ENCODE assay signal across 16 cellular contexts in the genomic region with DNA sequence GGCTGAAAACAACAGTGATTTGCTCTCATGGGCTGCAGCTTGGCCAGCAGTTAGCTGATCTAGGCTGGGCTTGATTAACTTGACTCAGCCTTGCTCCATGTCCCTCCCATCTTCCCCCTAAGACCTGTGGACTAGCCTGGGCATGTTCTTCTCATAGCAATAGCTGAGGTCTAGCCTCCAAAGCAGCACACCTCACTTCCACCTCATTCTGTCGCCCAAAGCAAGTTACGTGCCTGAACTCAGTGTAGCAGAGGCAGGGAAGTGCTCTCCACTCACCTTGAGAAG.
DNase-seq lines count a peak whose midpoint lies in the region; ATAC-seq, FAIRE-seq and TF ChIP-seq lines count a peak whose summit lies in the region.
"Had no signal": no experiment of that assay in that cellular context is flagged by ENCODE, and none has a peak within 500 bp of the region (broad histone marks: within the 10 kb centered on the region; RNA-seq: fewer than 3 reads in every experiment).

No MANE protein-coding gene starts in this region.

- H3K36me3 Mint-ChIP-seq in GM23338 (ENCODE audit: low read depth) (peaks cover 76% of the 10 kb centered on the region), astrocyte (ENCODE audit: low read depth, unreplicated experiment) (peaks cover 61% of the 10 kb centered on the region)
- H3K36me3 Mint-ChIP-seq: activated naive CD4-positive, alpha-beta T cell treated with anti-CD3 and anti-CD28 coated beads, Interleukin-2, amount 10 ng/mL, durations not matched to agents 7 days and 5 days had no signal

- peak overlapping the region; percentile 57; the same call in 1 of the 2 replicates for H3K27ac Mint-ChIP-seq in GM23338
- H3K27ac Mint-ChIP-seq in astrocyte (ENCODE audit: unreplicated experiment) = peak overlapping the region; percentile 36
- H3K27ac Mint-ChIP-seq: activated naive CD4-positive, alpha-beta T cell treated with anti-CD3 and anti-CD28 coated beads, Interleukin-2, amount 10 ng/mL, durations not matched to agents 7 days and 5 days; natural killer cell; stimulated activated naive B cell treated with anti-CD40 and anti-IgM and Interleukin-4, amounts not matched to agents 10 μg/mL and 1 μg/mL and 100 μg/mL, for 72 hours had no signal

- H3K79me2 ChIP-seq in GM23338 (replicated peaks; ENCODE audit: insufficient read depth) (no peaks in the 10 kb centered on the region), astrocyte (ENCODE audit: insufficient read depth, low read length) (peaks cover 8% of the 10 kb centered on the region), trophoblast cell (ENCODE audit: control insufficient read depth, insufficient read depth, low read length, poor library complexity) (no peaks in the 10 kb centered on the region)

- no CpG with 5 or more reads among the region's 2 CpGs for WGBS in trophoblast cell (ENCODE audit: extremely low coverage, insufficient coverage, insufficient read length)

- H3K79me1 ChIP-seq in trophoblast cell (ENCODE audit: low read length) = peaks cover 12% of the 10 kb centered on the region

- peak overlapping the region; percentile 18 for H4K8ac ChIP-seq in trophoblast cell (ENCODE audit: low read depth, low read length)

- H2AK5ac ChIP-seq in trophoblast cell (ENCODE audit: low read length) = peak overlapping the region; percentile 3

- ATAC-seq in GM23338 (peak; percentile 49), HG02852 (IDR thresholded peaks at IDR 0.05; ENCODE audit: unreplicated experiment) (no peak), HG03135 (IDR thresholded peaks at IDR 0.05; ENCODE audit: unreplicated experiment) (no peak), HG03025 (IDR thresholded peaks at IDR 0.05; ENCODE audit: low FRiP score, unreplicated experiment) (no peak)
- ATAC-seq: natural killer cell; stimulated activated naive B cell treated with anti-CD40 and anti-IgM and Interleukin-4, amounts not matched to agents 10 μg/mL and 1 μg/mL and 100 μg/mL, for 72 hours had no signal

- H3K14ac ChIP-seq in trophoblast cell (ENCODE audit: low read length) = peak overlapping the region; percentile 46

- no peak for TF ChIP-seq CTCF in GM23338 (conservative IDR thresholded peaks at IDR 0.05; ENCODE audit: low read depth in 2 of 2)
- TF ChIP-seq CTCF in astrocyte (IDR thresholded peaks at IDR 0.05; ENCODE audit: insufficient read depth, low read depth, low read length) = no peak
- TF ChIP-seq CTCF in fibroblast of pulmonary artery (IDR thresholded peaks at IDR 0.05; ENCODE audit: low read length, missing control alignments) = no peak

- H3K27ac ChIP-seq in GM23338 (ENCODE audit: low read depth) (no peak overlapping the region), astrocyte (ENCODE audit: low read depth, low read length) (peak overlapping the region; percentile 13), trophoblast cell (ENCODE audit: low read depth, low read length) (no peak overlapping the region)
- H3K27ac ChIP-seq: colonic mucosa, right lobe of liver, SJSA1, uterus had no signal

- H4K91ac ChIP-seq in trophoblast cell (ENCODE audit: low read depth, low read length) = peak overlapping the region; percentile 95

- H3K4me2 ChIP-seq in GM23338 (no peak overlapping the region), astrocyte (ENCODE audit: low read length) (no peak overlapping the region), trophoblast cell (ENCODE audit: low read length) (no peak overlapping the region)

- H3K18ac ChIP-seq in trophoblast cell (ENCODE audit: low read length) = peak overlapping the region; percentile 18

- H3K36me3 ChIP-seq in GM23338 (ENCODE audit: insufficient read depth) = peaks cover 8% of the 10 kb centered on the region; the same call in 1 of the 2 replicates
- peaks cover 18% of the 10 kb centered on the region for H3K36me3 ChIP-seq in astrocyte (ENCODE audit: insufficient read depth, low read length)
- peaks cover 9% of the 10 kb centered on the region in 2 experiments for H3K36me3 ChIP-seq in trophoblast cell (ENCODE audit: control insufficient read depth in 1 of 2, insufficient read depth in 2 of 2, low read length in 2 of 2)
- H3K36me3 ChIP-seq: colonic mucosa, right lobe of liver, uterus had no signal

- no peak overlapping the region for H3K23ac ChIP-seq in trophoblast cell (ENCODE audit: low read length)

- peaks cover 21% of the 10 kb centered on the region for H3K4me1 Mint-ChIP-seq in GM23338
- peaks cover 8% of the 10 kb centered on the region for H3K4me1 Mint-ChIP-seq in astrocyte (ENCODE audit: low read depth, unreplicated experiment)
- H3K4me1 Mint-ChIP-seq: activated naive CD4-positive, alpha-beta T cell treated with anti-CD3 and anti-CD28 coated beads, Interleukin-2, amount 10 ng/mL, durations not matched to agents 7 days and 5 days; natural killer cell; stimulated activated naive B cell treated with anti-CD40 and anti-IgM and Interleukin-4, amounts not matched to agents 10 μg/mL and 1 μg/mL and 100 μg/mL, for 72 hours had no signal

- H2AFZ ChIP-seq in GM23338 (no peak overlapping the region), astrocyte (ENCODE audit: low read depth, low read length) (no peak overlapping the region), trophoblast cell (ENCODE audit: insufficient read depth, low read length, poor library complexity) (peak overlapping the region; percentile 23)

- H3K9me2 ChIP-seq in GM23338 (ENCODE audit: insufficient read depth) = no peaks in the 10 kb centered on the region

- no peak overlapping the region for H4K12ac ChIP-seq in trophoblast cell (ENCODE audit: low read depth, low read length)

- H3K4me3 Mint-ChIP-seq in GM23338 = no peak overlapping the region
- no peak overlapping the region for H3K4me3 Mint-ChIP-seq in astrocyte (ENCODE audit: unreplicated experiment)
- H3K4me3 Mint-ChIP-seq: activated naive CD4-positive, alpha-beta T cell treated with anti-CD3 and anti-CD28 coated beads, Interleukin-2, amount 10 ng/mL, durations not matched to agents 7 days and 5 days; natural killer cell; stimulated activated naive B cell treated with anti-CD40 and anti-IgM and Interleukin-4, amounts not matched to agents 10 μg/mL and 1 μg/mL and 100 μg/mL, for 72 hours had no signal

- H3K27me3 Mint-ChIP-seq in GM23338 (ENCODE audit: insufficient read depth, low read depth, poor library complexity) = no peaks in the 10 kb centered on the region
- no peaks in the 10 kb centered on the region for H3K27me3 Mint-ChIP-seq in astrocyte (ENCODE audit: low read depth, unreplicated experiment)
- H3K27me3 Mint-ChIP-seq: activated naive CD4-positive, alpha-beta T cell treated with anti-CD3 and anti-CD28 coated beads, Interleukin-2, amount 10 ng/mL, durations not matched to agents 7 days and 5 days had no signal

- DNase-seq in GM23338 (ENCODE audit: low spot score) (no peak), astrocyte (ENCODE audit: low read depth) (peak; percentile 67), fibroblast of pulmonary artery (ENCODE audit: low read depth) (peak; percentile 26), trophoblast cell (no peak)
- no peak for DNase-seq in effector CD4-positive, alpha-beta T cell
- DNase-seq: activated naive CD4-positive, alpha-beta T cell treated with anti-CD3 and anti-CD28 coated beads, Interleukin-2, amount 10 ng/mL, durations not matched to agents 7 days and 5 days; colonic mucosa; MM.1S; natural killer cell; right lobe of liver; stimulated activated naive B cell treated with anti-CD40 and anti-IgM and Interleukin-4, amounts not matched to agents 10 μg/mL and 1 μg/mL and 100 μg/mL, for 72 hours; uterus had no signal

- H3K9ac ChIP-seq in astrocyte (ENCODE audit: low read length) = no peak overlapping the region
- H3K9ac ChIP-seq in trophoblast cell (ENCODE audit: low read length) = no peak overlapping the region

- H3K4me3 ChIP-seq in GM23338 (no peak overlapping the region), astrocyte (ENCODE audit: insufficient read depth, low read depth, low read length) (no peak overlapping the region), fibroblast of pulmonary artery (replicated peaks; ENCODE audit: low read depth, low read length) (no peak overlapping the region), trophoblast cell (ENCODE audit: low read depth, low read length) (no peak overlapping the region)
- H3K4me3 ChIP-seq: colonic mucosa, right lobe of liver, SJSA1, uterus had no signal

- H3K27me3 ChIP-seq in GM23338 (ENCODE audit: insufficient read depth) = no peaks in the 10 kb centered on the region
- H3K27me3 ChIP-seq in astrocyte (ENCODE audit: insufficient read depth, low read length) = no peaks in the 10 kb centered on the region
- H3K27me3 ChIP-seq in trophoblast cell (ENCODE audit: insufficient read depth, low read length) = no peaks in the 10 kb centered on the region
- H3K27me3 ChIP-seq: colonic mucosa, right lobe of liver, SJSA1, uterus had no signal

- H3K9me3 ChIP-seq in astrocyte (ENCODE audit: insufficient read depth, low read depth, low read length) (peaks cover 5% of the 10 kb centered on the region), trophoblast cell (ENCODE audit: insufficient read depth, low read depth, low read length) (peaks cover 11% of the 10 kb centered on the region)
- H3K9me3 ChIP-seq: colonic mucosa, right lobe of liver, SJSA1, uterus had no signal

- no peaks in the 10 kb centered on the region for H3F3A ChIP-seq in GM23338 (replicated peaks; ENCODE audit: low read depth)

- H2BK120ac ChIP-seq in trophoblast cell (ENCODE audit: insufficient read depth, low read length, poor library complexity) = peak overlapping the region; percentile 26

- no peaks in the 10 kb centered on the region for H4K20me1 ChIP-seq in GM23338 (replicated peaks; ENCODE audit: insufficient read depth)
- H4K20me1 ChIP-seq in astrocyte (ENCODE audit: insufficient read depth, low read length) = peaks cover under 1% of the 10 kb centered on the region

- H2BK5ac ChIP-seq in trophoblast cell (ENCODE audit: low read depth, low read length, poor library complexity) = peak overlapping the region; percentile 49

- H3K4ac ChIP-seq in trophoblast cell (ENCODE audit: low read depth, low read length) = peak overlapping the region; percentile 2

- no peak overlapping the region for H2BK12ac ChIP-seq in trophoblast cell (ENCODE audit: low read length)

- H3K9me3 Mint-ChIP-seq in GM23338 = peaks cover 53% of the 10 kb centered on the region
- H3K9me3 Mint-ChIP-seq in astrocyte (ENCODE audit: unreplicated experiment) = peaks cover 20% of the 10 kb centered on the region

- no peak for FAIRE-seq in astrocyte (lab: Jason Lieb, UNC)

- H3K4me1 ChIP-seq in GM23338 (ENCODE audit: insufficient read depth) = 0 out of 2 replicates have a peak, but pooled peaks cover 4% of the 10 kb centered on the region
- H3K4me1 ChIP-seq in astrocyte (ENCODE audit: insufficient read depth, low read length) = no peaks in the 10 kb centered on the region
- H3K4me1 ChIP-seq in trophoblast cell (ENCODE audit: control insufficient read depth in 1 of 2, insufficient read depth in 2 of 2, low read length in 2 of 2) = peaks cover 2 to 3% of the 10 kb centered on the region in 2 experiments
- H3K4me1 ChIP-seq: colonic mucosa, right lobe of liver, SJSA1, uterus had no signal

TF ChIP-seq in GM23338, 12 proteins besides CTCF, POLR2A, EP300 and RAD21 (continues in another document):
- no peak for TF ChIP-seq CREB1 (CRISPR knock-in tag; IDR thresholded peaks at IDR 0.05; ENCODE audit: low read depth)

Comparison
In these comparisons a context has a peak if more than half of its experiments do, and no peak if none do; other contexts are left out.
1. DNase-seq: peak in astrocyte (single experiment) and fibroblast of pulmonary artery (single experiment); none in GM23338 (single experiment), trophoblast cell (0 of 2) and effector CD4-positive, alpha-beta T cell (single experiment).